In the genomic region with DNA sequence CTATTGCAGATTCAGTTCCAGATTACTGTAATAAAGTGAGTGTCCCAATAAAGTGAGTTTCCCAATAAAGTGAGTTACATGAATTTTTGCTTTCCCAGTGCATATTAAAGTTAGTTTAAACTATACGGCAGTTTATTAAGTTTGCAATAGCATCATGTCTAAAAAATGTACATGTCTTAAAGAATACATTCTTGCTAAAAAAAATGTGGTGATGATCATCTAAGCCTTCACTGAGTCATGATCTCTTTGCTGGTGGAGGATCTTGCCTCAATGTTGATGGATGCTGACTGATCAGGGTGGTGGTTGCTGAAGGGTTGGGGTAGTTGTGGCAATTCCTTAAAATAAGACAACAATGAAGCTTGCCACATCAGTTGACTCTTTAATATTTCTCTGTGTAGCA, we compare ENCODE assay signal across 21 cellular contexts.
"Had no signal": no experiment of that assay in that cellular context is flagged by ENCODE, and none has a peak within 500 bp of the region (broad histone marks: within the 10 kb centered on the region; RNA-seq: fewer than 3 reads in every experiment).

No MANE protein-coding gene starts in this region.

- H3K4me1 ChIP-seq: adrenal gland, esophagus muscularis mucosa, gastroesophageal sphincter, right lobe of liver, uterus had no signal

- H3K27ac ChIP-seq: adrenal gland, brain microvascular endothelial cell, esophagus muscularis mucosa, gastroesophageal sphincter, neutrophil, right lobe of liver, uterus had no signal

- H3K9me3 ChIP-seq: adrenal gland, gastroesophageal sphincter, neutrophil, right lobe of liver, uterus had no signal

- DNase-seq: activated B cell treated with CpG ODN at 0.5 μM for 24 hours; activated effector memory CD4-positive, alpha-beta T cell treated with Interleukin-2 at 50 U/mL for 16 hours; activated naive CD4-positive, alpha-beta T cell treated with Interleukin-2 at 50 U/mL for 16 hours; activated T-cell treated with anti-CD3 and anti-CD28 coated beads for 4 hours; adrenal gland; brain microvascular endothelial cell; endodermal cell; hippocampal formation; kidney; left colon; naive B cell; nephron progenitor cell; right lobe of liver; small intestine; stimulated activated CD4-positive, alpha-beta T cell treated with anti-CD3 and anti-CD28 coated beads, Interleukin-4, amount 100 ng/mL, for 24 hours; substantia nigra; uterus had no signal

- ATAC-seq: gastroesophageal sphincter; left colon; right lobe of liver; stimulated activated effector memory CD8-positive, alpha-beta T cell treated with anti-CD3 and anti-CD28 coated beads, Interleukin-12 subunit alpha, Interleukin-12 subunit beta, amount 100 ng/mL, for 72 hours had no signal

- H3K4me3 ChIP-seq: adrenal gland, esophagus muscularis mucosa, gastroesophageal sphincter, right lobe of liver, uterus had no signal

- H3K36me3 ChIP-seq: adrenal gland, brain microvascular endothelial cell, esophagus muscularis mucosa, gastroesophageal sphincter, neutrophil, right lobe of liver, uterus had no signal

- H3K27me3 ChIP-seq: adrenal gland, brain microvascular endothelial cell, esophagus muscularis mucosa, gastroesophageal sphincter, neutrophil, right lobe of liver, uterus had no signal
